In the genomic region with DNA sequence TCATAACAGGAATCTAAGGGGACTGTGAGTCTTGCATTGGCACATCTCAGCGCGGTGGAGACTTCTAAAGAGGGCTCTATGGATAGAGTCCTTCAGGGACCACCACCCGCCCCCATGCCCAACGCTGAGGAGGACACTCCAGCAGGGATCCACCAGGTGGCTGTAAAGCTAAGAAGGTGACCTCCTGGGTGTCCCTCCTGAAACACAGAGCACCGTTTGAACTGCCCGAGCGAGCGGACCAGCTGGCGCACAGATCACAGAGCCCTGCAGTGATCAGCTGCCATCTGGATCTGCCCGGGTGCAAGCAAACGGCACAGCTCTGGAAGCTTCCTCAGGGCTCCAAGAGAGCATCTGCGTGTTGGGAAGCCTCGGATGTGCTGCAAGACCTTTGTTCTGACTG, we compare ENCODE assay signal across 1 cellular context.
TF ChIP-seq lines count a peak whose summit lies in the region.

No MANE protein-coding gene starts in this region.

TF ChIP-seq in SK-N-SH treated with all-trans-retinoic acid at 6 μM for 48 hours, 23 proteins besides CTCF, POLR2A, EP300 and RAD21 (continued from another document):
- TF ChIP-seq ZNF565 (CRISPR knock-in tag; conservative IDR thresholded peaks at IDR 0.05; ENCODE audit: low read depth): no peak
- TF ChIP-seq ZNF8 (CRISPR knock-in tag; IDR thresholded peaks at IDR 0.05): no peak
